In the genomic region with DNA sequence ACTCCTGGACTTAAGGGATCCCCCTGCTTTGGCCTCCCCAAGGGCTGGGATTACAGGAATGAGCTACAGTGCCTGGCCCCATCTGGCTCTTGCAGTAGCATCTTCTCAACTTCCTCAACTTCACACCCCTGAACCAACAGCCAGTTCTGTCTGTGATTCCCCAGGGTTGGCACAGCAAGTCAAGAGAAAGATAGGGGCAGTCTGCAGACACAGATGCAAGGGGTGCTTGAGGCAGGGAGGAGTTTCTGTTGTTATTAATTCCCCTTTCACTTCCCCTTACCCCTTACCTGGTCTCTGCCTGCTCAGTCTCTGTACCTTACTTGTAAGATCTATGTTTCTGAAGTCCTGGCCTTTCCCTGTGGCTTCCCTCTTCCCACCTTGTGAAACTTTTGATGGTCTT, we compare ENCODE assay signal across 13 cellular contexts. TPM values are rescaled to one million over a fixed set of nuclear protein-coding genes. Genes with fewer than 3 reads are reported as not detected.
A peak's percentile ranks its signal among the peaks of the same experiment; 100 is the strongest.
DNase-seq lines count a peak whose midpoint lies in the region; ATAC-seq and TF ChIP-seq lines count a peak whose summit lies in the region.
"Had no signal": no experiment of that assay in that cellular context is flagged by ENCODE, and none has a peak within 500 bp of the region (broad histone marks: within the 10 kb centered on the region; RNA-seq: fewer than 3 reads in every experiment).

No MANE protein-coding gene starts in this region.

- no peak for ATAC-seq in stimulated activated naive CD8-positive, alpha-beta T cell treated with anti-CD3 and anti-CD28 coated beads, Interleukin-15, Interleukin-2, amounts not matched to agents 100 U/mL and 50 U/mL, for 24 hours
- no peak for ATAC-seq in stimulated activated naive CD8-positive, alpha-beta T cell treated with anti-CD3 and anti-CD28 coated beads, Interleukin-15, amount 100 ng/mL, for 72 hours
- ATAC-seq in HG02840 (IDR thresholded peaks at IDR 0.05; ENCODE audit: low FRiP score, unreplicated experiment) = peak; percentile 83
- peak; percentile 99 for ATAC-seq in HG03575 (IDR thresholded peaks at IDR 0.05; ENCODE audit: extremely low read depth, insufficient number of reproducible peaks, low FRiP score, unreplicated experiment)
- no peak for ATAC-seq in lower lobe of right lung
- ATAC-seq: psoas muscle had no signal

- no peak overlapping the region for H3K4me2 ChIP-seq in SK-N-SH

- H3K79me2 ChIP-seq in SK-N-SH (ENCODE audit: insufficient read depth) = no peaks in the 10 kb centered on the region

- H3K4me1 ChIP-seq in lower lobe of right lung = no peaks in the 10 kb centered on the region
- peaks cover 0 to 6% of the 10 kb centered on the region in 2 experiments; a peak in 2 of 4 replicates for H3K4me1 ChIP-seq in SK-N-SH (ENCODE audit: control insufficient read depth in 1 of 2, insufficient read depth in 2 of 2, low read depth in 1 of 2, low read length in 1 of 2)
- H3K4me1 ChIP-seq: psoas muscle had no signal

- H3K4me3 Mint-ChIP-seq in stimulated activated naive CD8-positive, alpha-beta T cell treated with anti-CD3 and anti-CD28 coated beads, Interleukin-15, amount 100 ng/mL, for 72 hours = no peak overlapping the region
- H3K4me3 Mint-ChIP-seq: activated naive CD4-positive, alpha-beta T cell treated with anti-CD3 and anti-CD28 coated beads, Interleukin-2, amount 10 ng/mL, durations not matched to agents 7 days and 5 days; immature natural killer cell had no signal

- no peaks in the 10 kb centered on the region for H3K4me1 Mint-ChIP-seq in stimulated activated naive CD8-positive, alpha-beta T cell treated with anti-CD3 and anti-CD28 coated beads, Interleukin-15, amount 100 ng/mL, for 72 hours
- H3K4me1 Mint-ChIP-seq: activated naive CD4-positive, alpha-beta T cell treated with anti-CD3 and anti-CD28 coated beads, Interleukin-2, amount 10 ng/mL, durations not matched to agents 7 days and 5 days; immature natural killer cell had no signal

- no peak for TF ChIP-seq EP300 in SK-N-SH (IDR thresholded peaks at IDR 0.05; ENCODE audit: borderline replicate concordance in 1 of 2, low read depth in 1 of 2, low read length in 1 of 2)

- H3K9ac ChIP-seq in SK-N-SH = no peak overlapping the region

- no peaks in the 10 kb centered on the region for H3K9me2 ChIP-seq in SK-N-SH

- H3K27me3 Mint-ChIP-seq in stimulated activated naive CD8-positive, alpha-beta T cell treated with anti-CD3 and anti-CD28 coated beads, Interleukin-15, amount 100 ng/mL, for 72 hours = peaks cover 29% of the 10 kb centered on the region

- TF ChIP-seq RAD21 in SK-N-SH (IDR thresholded peaks at IDR 0.05; ENCODE audit: low read length) = no peak

- H4K20me1 ChIP-seq in SK-N-SH (ENCODE audit: insufficient read depth) = no peaks in the 10 kb centered on the region

- H3K9me3 Mint-ChIP-seq in stimulated activated naive CD8-positive, alpha-beta T cell treated with anti-CD3 and anti-CD28 coated beads, Interleukin-15, amount 100 ng/mL, for 72 hours = no peaks in the 10 kb centered on the region
- H3K9me3 Mint-ChIP-seq: activated naive CD4-positive, alpha-beta T cell treated with anti-CD3 and anti-CD28 coated beads, Interleukin-2, amount 10 ng/mL, durations not matched to agents 7 days and 5 days; immature natural killer cell had no signal

- H3K27ac Mint-ChIP-seq in stimulated activated naive CD8-positive, alpha-beta T cell treated with anti-CD3 and anti-CD28 coated beads, Interleukin-15, amount 100 ng/mL, for 72 hours = no peak overlapping the region
- H3K27ac Mint-ChIP-seq: activated naive CD4-positive, alpha-beta T cell treated with anti-CD3 and anti-CD28 coated beads, Interleukin-2, amount 10 ng/mL, durations not matched to agents 7 days and 5 days; immature natural killer cell had no signal

- POLR2A ChIA-PET in SK-N-SH (lab: Yijun Ruan, JAX) = interaction anchor here (0.6 kb wide), 1 partner anchor 85 kb away, joined by 3 read pairs; no protein-coding TSS in a partner anchor

- H3K36me3 ChIP-seq in lower lobe of right lung (no peaks in the 10 kb centered on the region), SK-N-SH (replicated peaks in 1 of 2; ENCODE audit: control insufficient read depth in 1 of 2, insufficient read depth in 2 of 2, low read length in 1 of 2) (no peaks in the 10 kb centered on the region)
- H3K36me3 ChIP-seq: WERI-Rb-1 had no signal

- H3K9me3 ChIP-seq in lower lobe of right lung (no peaks in the 10 kb centered on the region), SK-N-SH (no peaks in the 10 kb centered on the region)
- H3K9me3 ChIP-seq: psoas muscle had no signal

- H3F3A ChIP-seq in SK-N-SH (replicated peaks; ENCODE audit: insufficient read depth) = no peaks in the 10 kb centered on the region

- no peak overlapping the region for H2AFZ ChIP-seq in SK-N-SH (ENCODE audit: low read depth)

- TF ChIP-seq CTCF in lower lobe of right lung (IDR thresholded peaks at IDR 0.05) (no peak), SK-N-SH (IDR thresholded peaks at IDR 0.05) (no peak)

- H3K27ac ChIP-seq in lower lobe of right lung (no peak overlapping the region), SK-N-SH (ENCODE audit: low read depth in 2 of 2, low read length in 1 of 2) (no peak overlapping the region)
- H3K27ac ChIP-seq: psoas muscle, WERI-Rb-1 had no signal

- CTCF ChIA-PET in SK-N-SH (lab: Yijun Ruan, JAX) = interaction anchor here (1.0 to 1.1 kb wide), 2 partner anchors 26 to 163 kb away, joined by 4 read pairs; no protein-coding TSS in a partner anchor

- H3K4me3 ChIP-seq in lower lobe of right lung (no peak overlapping the region), SK-N-SH (ENCODE audit: low read depth in 2 of 2, low read length in 1 of 2) (no peak overlapping the region)
- H3K4me3 ChIP-seq: psoas muscle had no signal

- intact Hi-C loops in lower lobe of right lung (cut with DNase I) = no loop called here

- H3K27me3 ChIP-seq in lower lobe of right lung (ENCODE audit: low read depth) (no peaks in the 10 kb centered on the region), SK-N-SH (ENCODE audit: insufficient read depth) (no peaks in the 10 kb centered on the region)

- peak; percentile 6 for DNase-seq in stimulated activated naive CD8-positive, alpha-beta T cell treated with anti-CD3 and anti-CD28 coated beads, Interleukin-15, Interleukin-2, amounts not matched to agents 100 U/mL and 50 U/mL, for 24 hours
- no peak for DNase-seq in stimulated activated naive CD8-positive, alpha-beta T cell treated with anti-CD3 and anti-CD28 coated beads, Interleukin-15, amount 100 ng/mL, for 72 hours
- no peak for DNase-seq in activated CD4-positive, alpha-beta T cell treated with anti-CD3 and anti-CD28 coated beads, Interleukin-2, amount 50 U/mL, for 4 hours
- DNase-seq in NCI-H187 treated with DMSO at 0.1 percent for 48 hours (lab: John Stamatoyannopoulos, UW) (no peak), lower lobe of right lung (no peak), SK-N-SH (no peak)
- DNase-seq: activated naive CD4-positive, alpha-beta T cell treated with anti-CD3 and anti-CD28 coated beads, Interleukin-2, amount 10 ng/mL, durations not matched to agents 7 days and 5 days; immature natural killer cell; NCI-H748 treated with DMSO at 0.1 percent for 48 hours; psoas muscle; WERI-Rb-1 had no signal

TF ChIP-seq in SK-N-SH, 30 proteins besides CTCF, POLR2A, EP300 and RAD21 (continues in another document):
- TF ChIP-seq, protein P1, sequence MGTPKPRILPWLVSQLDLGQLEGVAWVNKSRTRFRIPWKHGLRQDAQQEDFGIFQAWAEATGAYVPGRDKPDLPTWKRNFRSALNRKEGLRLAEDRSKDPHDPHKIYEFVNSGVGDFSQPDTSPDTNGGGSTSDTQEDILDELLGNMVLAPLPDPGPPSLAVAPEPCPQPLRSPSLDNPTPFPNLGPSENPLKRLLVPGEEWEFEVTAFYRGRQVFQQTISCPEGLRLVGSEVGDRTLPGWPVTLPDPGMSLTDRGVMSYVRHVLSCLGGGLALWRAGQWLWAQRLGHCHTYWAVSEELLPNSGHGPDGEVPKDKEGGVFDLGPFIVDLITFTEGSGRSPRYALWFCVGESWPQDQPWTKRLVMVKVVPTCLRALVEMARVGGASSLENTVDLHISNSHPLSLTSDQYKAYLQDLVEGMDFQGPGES (IDR thresholded peaks at IDR 0.05; ENCODE audit: low read depth, low read length) = no peak
- TF ChIP-seq RXRA (IDR thresholded peaks at IDR 0.05; ENCODE audit: borderline replicate concordance, low read depth) (no peak), FOXJ3 (CRISPR knock-in tag; IDR thresholded peaks at IDR 0.05) (no peak), SMC3 (IDR thresholded peaks at IDR 0.05; ENCODE audit: low read depth, low read length) (no peak), TCF12 (IDR thresholded peaks at IDR 0.05) (no peak), RCOR1 (IDR thresholded peaks at IDR 0.05; ENCODE audit: low read length) (no peak), POLR2AphosphoS5 (IDR thresholded peaks at IDR 0.05; ENCODE audit: low read depth, low read length) (no peak), NFIC (IDR thresholded peaks at IDR 0.05; ENCODE audit: borderline replicate concordance) (no peak)
- TF ChIP-seq, protein P2, sequence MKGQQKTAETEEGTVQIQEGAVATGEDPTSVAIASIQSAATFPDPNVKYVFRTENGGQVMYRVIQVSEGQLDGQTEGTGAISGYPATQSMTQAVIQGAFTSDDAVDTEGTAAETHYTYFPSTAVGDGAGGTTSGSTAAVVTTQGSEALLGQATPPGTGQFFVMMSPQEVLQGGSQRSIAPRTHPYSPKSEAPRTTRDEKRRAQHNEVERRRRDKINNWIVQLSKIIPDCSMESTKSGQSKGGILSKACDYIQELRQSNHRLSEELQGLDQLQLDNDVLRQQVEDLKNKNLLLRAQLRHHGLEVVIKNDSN (IDR thresholded peaks at IDR 0.05; ENCODE audit: borderline replicate concordance, low read depth) = no peak
- TF ChIP-seq, protein P3, sequence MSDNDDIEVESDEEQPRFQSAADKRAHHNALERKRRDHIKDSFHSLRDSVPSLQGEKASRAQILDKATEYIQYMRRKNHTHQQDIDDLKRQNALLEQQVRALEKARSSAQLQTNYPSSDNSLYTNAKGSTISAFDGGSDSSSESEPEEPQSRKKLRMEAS (IDR thresholded peaks at IDR 0.05; ENCODE audit: low read depth) = no peak

RNA-seq across cellular contexts. Expression of a gene that starts 54.1 kb away (rescaled TPM):
- total RNA-seq in lower lobe of right lung = 21.2 TPM
- polyA plus RNA-seq in SK-N-SH (2012; rRNA removed) = 25.1 and 29.9 TPM in 2 replicates
- 28.4 and 29.5 TPM in 2 replicates for polyA plus RNA-seq in SK-N-SH (2012; cell fraction: cytosol; rRNA removed)
- polyA plus RNA-seq in SK-N-SH (2012; cell fraction: nucleus; rRNA removed) = 9.1 and 20.1 TPM in 2 replicates

Comparison
In these comparisons a context has a peak if more than half of its experiments do, and no peak if none do; other contexts are left out.
1. ATAC-seq: peak in HG02840 (single experiment) and HG03575 (single experiment); none in stimulated activated naive CD8-positive, alpha-beta T cell treated with anti-CD3 and anti-CD28 coated beads, Interleukin-15, Interleukin-2, amounts not matched to agents 100 U/mL and 50 U/mL, for 24 hours (single experiment), stimulated activated naive CD8-positive, alpha-beta T cell treated with anti-CD3 and anti-CD28 coated beads, Interleukin-15, amount 100 ng/mL, for 72 hours (single experiment) and lower lobe of right lung (0 of 2).